In genomic region chr16:23485257-23485614, GRCh38 we compare ENCODE assay signal across 8 cellular contexts.
"Had no signal": no experiment of that assay in that cellular context is flagged by ENCODE, and none has a peak within 500 bp of the region (broad histone marks: within the 10 kb centered on the region; RNA-seq: fewer than 3 reads in every experiment).

No MANE protein-coding gene starts in this region.

- H3K9me3 Mint-ChIP-seq: HFFc6, IgD-negative memory B cell had no signal

- H3K9me3 ChIP-seq: HAP-1 had no signal

- H3K27me3 Mint-ChIP-seq: IgD-negative memory B cell had no signal

- ATAC-seq: HCT116 had no signal

- H3K4me3 Mint-ChIP-seq: HFFc6 had no signal

- H3K4me1 ChIP-seq: HAP-1 had no signal

- DNase-seq: GM23248, GOT3, H7, HFFc6, KBM-7 had no signal

- H3K27ac Mint-ChIP-seq: HFFc6 had no signal

- H3K4me3 ChIP-seq: GM23248, HAP-1 had no signal
